In genomic region chr6:156633291-156633690, GRCh38 we compare ENCODE assay signal across 1 cellular context.
TF ChIP-seq lines count a peak whose summit lies in the region.

No MANE protein-coding gene starts in this region.

TF ChIP-seq in IMR-90, 13 proteins besides CTCF, POLR2A, EP300 and RAD21 (continued from another document):
- no peak for TF ChIP-seq ELK1 (IDR thresholded peaks at IDR 0.05; ENCODE audit: borderline replicate concordance, low read depth, low read length)
